ENCODE assay signal across 12 cellular contexts in genomic region chr6:558089-558488, GRCh38.
DNase-seq lines count a peak whose midpoint lies in the region; ATAC-seq and TF ChIP-seq lines count a peak whose summit lies in the region.
"Had no signal": no experiment of that assay in that cellular context is flagged by ENCODE, and none has a peak within 500 bp of the region (broad histone marks: within the 10 kb centered on the region; RNA-seq: fewer than 3 reads in every experiment).

No MANE protein-coding gene starts in this region.

- H3K27ac Mint-ChIP-seq in activated CD8-positive, alpha-beta T cell treated with anti-CD3 and anti-CD28 coated beads for 36 hours: peak overlapping the region; percentile 83
- H3K27ac Mint-ChIP-seq in activated CD8-positive, alpha-beta T cell treated with anti-CD3 and anti-CD28 coated beads, Interleukin-2, amount 10 ng/mL, durations not matched to agents 7 days and 5 days: no peak overlapping the region
- peak overlapping the region; percentile 50 for H3K27ac Mint-ChIP-seq in activated naive CD8-positive, alpha-beta T cell
- H3K27ac Mint-ChIP-seq in Calu3 (ENCODE audit: unreplicated experiment): no peak overlapping the region

- H2AFZ ChIP-seq in osteoblast (ENCODE audit: low read length) (no peak overlapping the region), Karpas-422 (ENCODE audit: low read length) (no peak overlapping the region)

- peaks cover 7% of the 10 kb centered on the region for H3K4me1 ChIP-seq in osteoblast (ENCODE audit: insufficient read depth, low read length)
- no peaks in the 10 kb centered on the region for H3K4me1 ChIP-seq in Karpas-422 (ENCODE audit: low read length)
- H3K4me1 ChIP-seq: suprapubic skin had no signal

- no peaks in the 10 kb centered on the region for H3K9me3 Mint-ChIP-seq in activated CD8-positive, alpha-beta T cell treated with anti-CD3 and anti-CD28 coated beads for 36 hours
- peaks cover 3% of the 10 kb centered on the region for H3K9me3 Mint-ChIP-seq in activated CD8-positive, alpha-beta T cell treated with anti-CD3 and anti-CD28 coated beads, Interleukin-2, amount 10 ng/mL, durations not matched to agents 7 days and 5 days (ENCODE audit: insufficient read depth)
- H3K9me3 Mint-ChIP-seq in activated naive CD8-positive, alpha-beta T cell (ENCODE audit: low read depth): no peaks in the 10 kb centered on the region
- no peaks in the 10 kb centered on the region for H3K9me3 Mint-ChIP-seq in Calu3 (ENCODE audit: low read depth, unreplicated experiment)

- no peak for ATAC-seq in activated CD8-positive, alpha-beta T cell treated with anti-CD3 and anti-CD28 coated beads for 36 hours
- no peak for ATAC-seq in activated CD8-positive, alpha-beta T cell treated with anti-CD3 and anti-CD28 coated beads, Interleukin-2, amount 10 ng/mL, durations not matched to agents 7 days and 5 days
- ATAC-seq in activated CD4-positive, CD25-positive, alpha-beta regulatory T cell treated with anti-CD3 and anti-CD28 coated beads, Interleukin-2, amount 50 U/mL, for 24 hours: no peak

- H3K9me2 ChIP-seq in Karpas-422 (replicated peaks; ENCODE audit: insufficient read depth, low read length): no peaks in the 10 kb centered on the region

- peaks cover 24% of the 10 kb centered on the region for H3K36me3 ChIP-seq in osteoblast (ENCODE audit: insufficient read depth, low read length)
- H3K36me3 ChIP-seq in Karpas-422 (ENCODE audit: insufficient read depth, low read length): no peaks in the 10 kb centered on the region

- H3K36me3 Mint-ChIP-seq in activated CD8-positive, alpha-beta T cell treated with anti-CD3 and anti-CD28 coated beads for 36 hours (ENCODE audit: low read depth): peaks cover 48% of the 10 kb centered on the region
- peaks cover 64% of the 10 kb centered on the region for H3K36me3 Mint-ChIP-seq in activated CD8-positive, alpha-beta T cell treated with anti-CD3 and anti-CD28 coated beads, Interleukin-2, amount 10 ng/mL, durations not matched to agents 7 days and 5 days (ENCODE audit: low read depth)
- H3K36me3 Mint-ChIP-seq in activated naive CD8-positive, alpha-beta T cell: peaks cover 23% of the 10 kb centered on the region
- peaks cover 5% of the 10 kb centered on the region for H3K36me3 Mint-ChIP-seq in Calu3 (ENCODE audit: insufficient read depth, unreplicated experiment)

- no TSS peak for BruUV-seq in Calu3 (replicated peaks; lab: Mats Ljungman, UMichigan)

- H3K4me1 Mint-ChIP-seq in activated CD8-positive, alpha-beta T cell treated with anti-CD3 and anti-CD28 coated beads for 36 hours (ENCODE audit: low read depth): peaks cover 47% of the 10 kb centered on the region
- H3K4me1 Mint-ChIP-seq in activated CD8-positive, alpha-beta T cell treated with anti-CD3 and anti-CD28 coated beads, Interleukin-2, amount 10 ng/mL, durations not matched to agents 7 days and 5 days (ENCODE audit: low read depth): peaks cover 22% of the 10 kb centered on the region
- H3K4me1 Mint-ChIP-seq in activated naive CD8-positive, alpha-beta T cell (ENCODE audit: low read depth): peaks cover 40% of the 10 kb centered on the region
- H3K4me1 Mint-ChIP-seq in Calu3 (ENCODE audit: low read depth, unreplicated experiment): no peaks in the 10 kb centered on the region

- POLR2A ChIA-PET in activated CD8-positive, alpha-beta T cell treated with anti-CD3 and anti-CD28 coated beads for 36 hours (lab: Charles Lee): interaction anchor here (1.0 to 3.2 kb wide), 6 partner anchors 59 to 167 kb away, joined by 3 to 17 read pairs (median 4); partner anchors contain the start of gene IRF4
- POLR2A ChIA-PET in activated CD8-positive, alpha-beta T cell treated with anti-CD3 and anti-CD28 coated beads, Interleukin-2, amount 10 ng/mL, durations not matched to agents 7 days and 5 days (lab: Charles Lee): interaction anchor here (2.2 kb wide), 1 partner anchor 166 kb away, joined by 9 read pairs; the partner anchor contains the start of gene IRF4

- H3K27me3 ChIP-seq in osteoblast (ENCODE audit: insufficient read depth, low read length): no peaks in the 10 kb centered on the region
- H3K27me3 ChIP-seq in Karpas-422 (ENCODE audit: low read length): no peaks in the 10 kb centered on the region
- H3K27me3 ChIP-seq: suprapubic skin had no signal

- H3K4me2 ChIP-seq in osteoblast (ENCODE audit: insufficient read depth, low read length) (no peak overlapping the region), Karpas-422 (ENCODE audit: low read depth, low read length, poor library complexity, severe bottlenecking) (no peak overlapping the region)

- H4K20me1 ChIP-seq in osteoblast (ENCODE audit: insufficient read depth, low read length): no peaks in the 10 kb centered on the region
- H4K20me1 ChIP-seq in Karpas-422 (ENCODE audit: insufficient read depth, low read depth, low read length): no peaks in the 10 kb centered on the region

- H3K4me3 Mint-ChIP-seq in activated CD8-positive, alpha-beta T cell treated with anti-CD3 and anti-CD28 coated beads for 36 hours: no peak overlapping the region
- H3K4me3 Mint-ChIP-seq in activated CD8-positive, alpha-beta T cell treated with anti-CD3 and anti-CD28 coated beads, Interleukin-2, amount 10 ng/mL, durations not matched to agents 7 days and 5 days: no peak overlapping the region
- H3K4me3 Mint-ChIP-seq in activated naive CD8-positive, alpha-beta T cell: no peak overlapping the region
- no peak overlapping the region for H3K4me3 Mint-ChIP-seq in Calu3 (ENCODE audit: low read depth, unreplicated experiment)

- H3K79me2 ChIP-seq in osteoblast (ENCODE audit: insufficient read depth, low read length) (no peaks in the 10 kb centered on the region), Karpas-422 (ENCODE audit: low read length) (no peaks in the 10 kb centered on the region)

- no peaks in the 10 kb centered on the region for H3K27me3 Mint-ChIP-seq in activated CD8-positive, alpha-beta T cell treated with anti-CD3 and anti-CD28 coated beads for 36 hours
- no peaks in the 10 kb centered on the region for H3K27me3 Mint-ChIP-seq in activated CD8-positive, alpha-beta T cell treated with anti-CD3 and anti-CD28 coated beads, Interleukin-2, amount 10 ng/mL, durations not matched to agents 7 days and 5 days (ENCODE audit: low read depth)
- H3K27me3 Mint-ChIP-seq in activated naive CD8-positive, alpha-beta T cell: no peaks in the 10 kb centered on the region
- no peaks in the 10 kb centered on the region for H3K27me3 Mint-ChIP-seq in Calu3 (ENCODE audit: unreplicated experiment)

- H3K9ac ChIP-seq in Karpas-422 (ENCODE audit: low read length): no peak overlapping the region

- peak; percentile 59 for TF ChIP-seq CTCF in activated CD8-positive, alpha-beta T cell treated with anti-CD3 and anti-CD28 coated beads for 36 hours (IDR thresholded peaks at IDR 0.05)
- peak; percentile 43 for TF ChIP-seq CTCF in osteoblast (IDR thresholded peaks at IDR 0.05; ENCODE audit: extremely low read depth, low read depth, low read length)
- no peak for TF ChIP-seq CTCF in Calu3 (IDR thresholded peaks at IDR 0.05; ENCODE audit: unreplicated experiment)

- CTCF ChIA-PET in activated CD8-positive, alpha-beta T cell treated with anti-CD3 and anti-CD28 coated beads for 36 hours (lab: Charles Lee): interaction anchor here (0.7 to 3.4 kb wide), 8 partner anchors 8 to 167 kb away, joined by 3 to 16 read pairs (median 5); partner anchors contain the start of gene IRF4
- CTCF ChIA-PET in activated CD8-positive, alpha-beta T cell treated with anti-CD3 and anti-CD28 coated beads, Interleukin-2, amount 10 ng/mL, durations not matched to agents 7 days and 5 days (lab: Charles Lee): interaction anchor here (0.7 to 2.4 kb wide), 10 partner anchors 8 to 166 kb away, joined by 3 to 8 read pairs (median 4); partner anchors contain the start of gene IRF4
- CTCF ChIA-PET in Calu3 (lab: Charles Lee): no interaction called here

- no peak for DNase-seq in activated CD8-positive, alpha-beta T cell treated with anti-CD3 and anti-CD28 coated beads for 36 hours
- DNase-seq in activated CD8-positive, alpha-beta T cell treated with anti-CD3 and anti-CD28 coated beads, Interleukin-2, amount 10 ng/mL, durations not matched to agents 7 days and 5 days: no peak
- DNase-seq in Jurkat, Clone E6-1 (ENCODE audit: low read depth, low spot score): peak; percentile 8
- peak; percentile 72 for DNase-seq in osteoblast (ENCODE audit: insufficient read length, low spot score, missing footprints)
- no peak for DNase-seq in Karpas-422
- DNase-seq in Calu3: no peak
- DNase-seq: C1 segment of cervical spinal cord, cerebellar nuclear complex, NCI-H187 had no signal

- intact Hi-C loops in activated CD8-positive, alpha-beta T cell treated with anti-CD3 and anti-CD28 coated beads for 36 hours (cut with micrococcal nuclease): loop anchor here (2.0 kb wide), 1 partner anchor 59 kb away; no protein-coding TSS in a partner anchor
- intact Hi-C loops in Calu3 (cut with micrococcal nuclease; ENCODE audit: unreplicated experiment): no loop called here

- H3K9me3 ChIP-seq in osteoblast (ENCODE audit: low read depth, low read length) (no peaks in the 10 kb centered on the region), Karpas-422 (ENCODE audit: low read length) (no peaks in the 10 kb centered on the region)
- H3K9me3 ChIP-seq: suprapubic skin had no signal

- no peak overlapping the region for H3K27ac ChIP-seq in osteoblast (ENCODE audit: low read depth, low read length)
- no peak overlapping the region for H3K27ac ChIP-seq in Karpas-422 (ENCODE audit: low read length)
- H3K27ac ChIP-seq: suprapubic skin had no signal

- no peak overlapping the region for H3K4me3 ChIP-seq in Jurkat, Clone E6-1 (ENCODE audit: low read length)
- H3K4me3 ChIP-seq in osteoblast (ENCODE audit: insufficient read depth, low read length) (no peak overlapping the region), Karpas-422 (ENCODE audit: low read length) (no peak overlapping the region)
- H3K4me3 ChIP-seq: suprapubic skin had no signal

Comparison
In these comparisons a context has a peak if more than half of its experiments do, and no peak if none do; other contexts are left out.
1. H3K27ac Mint-ChIP-seq: peak in activated CD8-positive, alpha-beta T cell treated with anti-CD3 and anti-CD28 coated beads for 36 hours (single experiment) and activated naive CD8-positive, alpha-beta T cell (single experiment); none in activated CD8-positive, alpha-beta T cell treated with anti-CD3 and anti-CD28 coated beads, Interleukin-2, amount 10 ng/mL, durations not matched to agents 7 days and 5 days (single experiment) and Calu3 (single experiment).
2. DNase-seq: peak in Jurkat, Clone E6-1 (single experiment) and osteoblast (single experiment); none in activated CD8-positive, alpha-beta T cell treated with anti-CD3 and anti-CD28 coated beads for 36 hours (single experiment), activated CD8-positive, alpha-beta T cell treated with anti-CD3 and anti-CD28 coated beads, Interleukin-2, amount 10 ng/mL, durations not matched to agents 7 days and 5 days (single experiment), Karpas-422 (single experiment) and Calu3 (single experiment).